Comparison of ENCODE assay signal across 25 cellular contexts in the genomic region with DNA sequence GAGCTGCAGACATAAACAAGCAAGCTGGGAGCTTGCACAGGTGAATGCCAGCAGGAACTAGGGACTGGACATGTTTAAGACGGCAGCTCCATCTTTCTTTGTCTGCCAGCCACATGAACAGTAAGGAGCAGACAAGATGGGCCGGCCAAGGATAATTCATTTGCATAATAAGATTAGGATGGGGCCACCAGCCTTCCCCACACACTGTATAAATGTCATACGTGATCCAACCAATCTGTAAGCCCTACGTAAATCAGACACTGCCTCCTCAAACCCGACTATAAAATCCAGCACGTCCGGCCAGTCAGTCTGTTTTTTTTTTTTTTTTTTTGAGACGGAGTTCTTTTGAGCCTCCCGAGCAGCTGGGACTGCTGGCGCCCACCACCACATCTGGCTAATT.
"Had no signal": no experiment of that assay in that cellular context is flagged by ENCODE, and none has a peak within 500 bp of the region (broad histone marks: within the 10 kb centered on the region; RNA-seq: fewer than 3 reads in every experiment).

No MANE protein-coding gene starts in this region.

- ATAC-seq: activated CD4-positive, alpha-beta T cell treated with anti-CD3 and anti-CD28 coated beads for 36 hours; activated T-cell treated with anti-CD3 and anti-CD28 coated beads, Interleukin-2, amount 50 U/mL, for 72 hours; pancreas; psoas muscle; T-helper 17 cell; upper lobe of right lung had no signal

- H3K4me3 ChIP-seq: esophagus squamous epithelium, left ventricle myocardium inferior, pancreas, psoas muscle, suprapubic skin, tibial artery, upper lobe of right lung had no signal

- FAIRE-seq: colon, frontal cortex, islet of Langerhans, pancreas had no signal

- H3K9me3 ChIP-seq: esophagus squamous epithelium, left ventricle myocardium inferior, neutrophil, pancreas, psoas muscle, suprapubic skin, tibial artery, upper lobe of right lung had no signal

- H3K27me3 ChIP-seq: esophagus squamous epithelium, neutrophil, pancreas, suprapubic skin, tibial artery, upper lobe of right lung had no signal

- H3K4me1 ChIP-seq: psoas muscle, tibial artery, upper lobe of right lung had no signal

- DNase-seq: activated CD4-positive, alpha-beta T cell treated with anti-CD3 and anti-CD28 coated beads for 36 hours; activated CD4-positive, alpha-beta T cell treated with anti-CD3 and anti-CD28 coated beads, Interleukin-2, amount 50 U/mL, for 4 hours; activated CD4-positive, CD25-positive, alpha-beta regulatory T cell; activated naive CD4-positive, alpha-beta T cell treated with Interleukin-2 at 50 U/mL for 16 hours; activated T-cell treated with anti-CD3 and anti-CD28 coated beads for 4 hours; activated T-cell treated with anti-CD3 and anti-CD28 coated beads, Interleukin-2, amount 50 U/mL, for 72 hours; anterior cingulate cortex; dermis blood vessel endothelial cell; effector CD4-positive, alpha-beta T cell; esophagus squamous epithelium; left ventricle myocardium inferior; nephron progenitor cell; pancreas; psoas muscle; stimulated activated CD4-positive, alpha-beta T cell treated with anti-CD3 and anti-CD28 coated beads, Interleukin-15, amount 100 ng/mL, for 24 hours; stimulated activated CD4-positive, alpha-beta T cell treated with anti-CD3 and anti-CD28 coated beads, Interleukin-2, amount 100 ng/mL, for 24 hours; T-helper 17 cell; T1000; tibial artery; upper lobe of right lung had no signal

- H3K27ac ChIP-seq: esophagus squamous epithelium, neutrophil, pancreas, psoas muscle, suprapubic skin, tibial artery, upper lobe of right lung had no signal

- H3K36me3 ChIP-seq: esophagus squamous epithelium, left ventricle myocardium inferior, neutrophil, pancreas, suprapubic skin, tibial artery, upper lobe of right lung had no signal
